In the genomic region with DNA sequence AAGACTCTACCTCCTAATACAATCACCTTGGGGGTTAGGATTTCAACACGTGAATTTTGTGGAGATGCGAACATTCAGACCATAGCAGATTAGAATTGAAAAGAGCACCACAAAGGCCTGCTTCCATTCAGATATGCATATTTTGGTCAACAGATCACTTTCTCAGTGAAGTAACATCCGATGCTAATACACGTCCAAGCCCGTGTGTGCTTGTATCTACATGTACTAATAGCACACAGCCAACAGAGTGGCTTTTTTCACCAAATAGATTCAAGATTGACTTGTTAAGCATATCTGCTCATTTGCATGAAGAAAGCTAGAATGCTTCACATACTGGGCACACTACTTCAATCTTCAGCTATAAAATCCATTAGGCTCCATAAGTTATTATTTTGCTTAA, we compare ENCODE assay signal across 2 cellular contexts.
TF ChIP-seq lines count a peak whose summit lies in the region.

No MANE protein-coding gene starts in this region.

TF ChIP-seq in neural cell, 6 proteins besides CTCF, POLR2A, EP300 and RAD21 (continued from another document):
- TF ChIP-seq, protein P1, sequence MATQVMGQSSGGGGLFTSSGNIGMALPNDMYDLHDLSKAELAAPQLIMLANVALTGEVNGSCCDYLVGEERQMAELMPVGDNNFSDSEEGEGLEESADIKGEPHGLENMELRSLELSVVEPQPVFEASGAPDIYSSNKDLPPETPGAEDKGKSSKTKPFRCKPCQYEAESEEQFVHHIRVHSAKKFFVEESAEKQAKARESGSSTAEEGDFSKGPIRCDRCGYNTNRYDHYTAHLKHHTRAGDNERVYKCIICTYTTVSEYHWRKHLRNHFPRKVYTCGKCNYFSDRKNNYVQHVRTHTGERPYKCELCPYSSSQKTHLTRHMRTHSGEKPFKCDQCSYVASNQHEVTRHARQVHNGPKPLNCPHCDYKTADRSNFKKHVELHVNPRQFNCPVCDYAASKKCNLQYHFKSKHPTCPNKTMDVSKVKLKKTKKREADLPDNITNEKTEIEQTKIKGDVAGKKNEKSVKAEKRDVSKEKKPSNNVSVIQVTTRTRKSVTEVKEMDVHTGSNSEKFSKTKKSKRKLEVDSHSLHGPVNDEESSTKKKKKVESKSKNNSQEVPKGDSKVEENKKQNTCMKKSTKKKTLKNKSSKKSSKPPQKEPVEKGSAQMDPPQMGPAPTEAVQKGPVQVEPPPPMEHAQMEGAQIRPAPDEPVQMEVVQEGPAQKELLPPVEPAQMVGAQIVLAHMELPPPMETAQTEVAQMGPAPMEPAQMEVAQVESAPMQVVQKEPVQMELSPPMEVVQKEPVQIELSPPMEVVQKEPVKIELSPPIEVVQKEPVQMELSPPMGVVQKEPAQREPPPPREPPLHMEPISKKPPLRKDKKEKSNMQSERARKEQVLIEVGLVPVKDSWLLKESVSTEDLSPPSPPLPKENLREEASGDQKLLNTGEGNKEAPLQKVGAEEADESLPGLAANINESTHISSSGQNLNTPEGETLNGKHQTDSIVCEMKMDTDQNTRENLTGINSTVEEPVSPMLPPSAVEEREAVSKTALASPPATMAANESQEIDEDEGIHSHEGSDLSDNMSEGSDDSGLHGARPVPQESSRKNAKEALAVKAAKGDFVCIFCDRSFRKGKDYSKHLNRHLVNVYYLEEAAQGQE (IDR thresholded peaks at IDR 0.05; ENCODE audit: borderline replicate concordance), result no peak

TF ChIP-seq in SK-N-SH treated with all-trans-retinoic acid at 6 μM for 48 hours, 23 proteins besides CTCF, POLR2A, EP300 and RAD21 (continued from another document):
- no peak for TF ChIP-seq POU6F1 (CRISPR knock-in tag; IDR thresholded peaks at IDR 0.05; ENCODE audit: borderline replicate concordance, low read depth)
- TF ChIP-seq ZNF70 (CRISPR knock-in tag; IDR thresholded peaks at IDR 0.05), result no peak
- TF ChIP-seq ISL1 (CRISPR knock-in tag; IDR thresholded peaks at IDR 0.05), result no peak
